ENCODE assay signal across 9 cellular contexts in genomic region chr7:74173074-74173473, GRCh38. TPM values are rescaled to one million over a fixed set of nuclear protein-coding genes. Genes with fewer than 3 reads are reported as not detected.
DNase-seq lines count a peak whose midpoint lies in the region; ATAC-seq and TF ChIP-seq lines count a peak whose summit lies in the region.
"Had no signal": no experiment of that assay in that cellular context is flagged by ENCODE, and none has a peak within 500 bp of the region (broad histone marks: within the 10 kb centered on the region; RNA-seq: fewer than 3 reads in every experiment).

No MANE protein-coding gene starts in this region.

- no TSS peak for BruUV-seq in HCT116 (replicated peaks; lab: Mats Ljungman, UMichigan)

- TF ChIP-seq RAD21 in HCT116 (IDR thresholded peaks at IDR 0.05; ENCODE audit: low read depth) (no peak), liver (IDR thresholded peaks at IDR 0.05) (no peak)

- H3K4me1 ChIP-seq in HCT116 (ENCODE audit: control insufficient read depth in 1 of 2, insufficient read depth in 2 of 2, low read length in 2 of 2) (peaks cover 40 to 58% of the 10 kb centered on the region in 2 experiments), liver (ENCODE audit: control insufficient read depth in 4 of 4, insufficient read depth in 4 of 4, low read length in 3 of 4) (peaks cover 6 to 40% (median 33%) of the 10 kb centered on the region in 4 donors)

- TF ChIP-seq CTCF in AG04449 (IDR thresholded peaks at IDR 0.05; ENCODE audit: insufficient read depth, low read length, missing control alignments), result no peak
- no peak for TF ChIP-seq CTCF in HCT116 (IDR thresholded peaks at IDR 0.05 in 2 of 3, conservative IDR thresholded peaks at IDR 0.05 in 1 of 3; ENCODE audit: borderline replicate concordance in 1 of 3, insufficient read depth in 1 of 3, low read depth in 2 of 3, low read length in 2 of 3)
- no peak for TF ChIP-seq CTCF in liver (IDR thresholded peaks at IDR 0.05; ENCODE audit: low read depth, low read length, missing input control)

- H3K27ac Mint-ChIP-seq in activated naive CD8-positive, alpha-beta T cell treated with anti-CD3 and anti-CD28 coated beads, Interleukin-2, amount 10 ng/mL, durations not matched to agents 7 days and 5 days, result peak overlapping the region; percentile 76

- H3K36me3 ChIP-seq in HCT116 (ENCODE audit: control insufficient read depth in 1 of 2, insufficient read depth in 2 of 2, low read length in 2 of 2) (peaks cover 0 to 22% of the 10 kb centered on the region in 2 experiments; a peak in 1 of 4 replicates), liver (ENCODE audit: control insufficient read depth in 4 of 4, insufficient read depth in 3 of 4, low read depth in 1 of 4, low read length in 3 of 4) (peaks cover 0 to 7% (median 4%) of the 10 kb centered on the region in 4 donors)

- no peak for ATAC-seq in HCT116
- no peak for ATAC-seq in activated naive CD8-positive, alpha-beta T cell treated with anti-CD3 and anti-CD28 coated beads, Interleukin-2, amount 10 ng/mL, durations not matched to agents 7 days and 5 days (ENCODE audit: low read depth)

- H3K9me2 ChIP-seq in HCT116 (ENCODE audit: insufficient read depth), result no peaks in the 10 kb centered on the region

- H3K27me3 Mint-ChIP-seq in activated naive CD8-positive, alpha-beta T cell treated with anti-CD3 and anti-CD28 coated beads, Interleukin-2, amount 10 ng/mL, durations not matched to agents 7 days and 5 days, result no peaks in the 10 kb centered on the region

- POLR2A ChIA-PET in AG04449 (lab: Yijun Ruan, JAX) (no interaction called here), HCT116 (lab: Charles Lee) (interaction anchor here (0.9 to 2.3 kb wide), 5 partner anchors 15 to 88 kb away, joined by 3 to 6 read pairs (median 4); partner anchors contain the start of gene LAT2)
- POLR2A ChIA-PET in activated naive CD8-positive, alpha-beta T cell treated with anti-CD3 and anti-CD28 coated beads, Interleukin-2, amount 10 ng/mL, durations not matched to agents 7 days and 5 days (lab: Charles Lee), result interaction anchor here (0.7 to 3.3 kb wide), 5 partner anchors 31 to 104 kb away, joined by 4 to 24 read pairs (median 15); partner anchors contain the start of gene LIMK1

- H3K4me2 ChIP-seq in HCT116 (ENCODE audit: low read length), result peak overlapping the region; percentile 91

- no peaks in the 10 kb centered on the region for H3K9me3 Mint-ChIP-seq in activated naive CD8-positive, alpha-beta T cell treated with anti-CD3 and anti-CD28 coated beads, Interleukin-2, amount 10 ng/mL, durations not matched to agents 7 days and 5 days

- peak overlapping the region; percentile 85 for H3K4me3 Mint-ChIP-seq in activated naive CD8-positive, alpha-beta T cell treated with anti-CD3 and anti-CD28 coated beads, Interleukin-2, amount 10 ng/mL, durations not matched to agents 7 days and 5 days

- WGBS in liver, result 41% methylated on average over 14 of the region's 14 CpGs

- H3K27ac ChIP-seq in HCT116 (ENCODE audit: low read depth, low read length) (peak overlapping the region; percentile 87), liver (ENCODE audit: low read depth in 1 of 2, low read length in 2 of 2) (peak overlapping the region; percentile 89 to 95)

- peaks cover 30% of the 10 kb centered on the region; the same call in 1 of the 2 replicates for H4K20me1 ChIP-seq in HCT116 (ENCODE audit: insufficient read depth)

- H3K9ac ChIP-seq in HCT116 (ENCODE audit: low read length) (peak overlapping the region; percentile 98), liver (ENCODE audit: low read depth in 1 of 2, low read length in 2 of 2) (peak overlapping the region in 1 of 2 donors; percentile 51)

- H3K27me3 ChIP-seq in HCT116 (ENCODE audit: insufficient read depth, low read length) (no peaks in the 10 kb centered on the region), liver (ENCODE audit: control insufficient read depth in 4 of 4, insufficient read depth in 4 of 4, low read length in 3 of 4) (no peaks in the 10 kb centered on the region)

- H3K9me3 ChIP-seq in HCT116 (ENCODE audit: control insufficient read depth in 1 of 2, insufficient read depth in 1 of 2, low read depth in 1 of 2, low read length in 2 of 2) (no peaks in the 10 kb centered on the region), liver (ENCODE audit: control insufficient read depth in 4 of 4, low read length in 3 of 4) (no peaks in the 10 kb centered on the region)

- peaks cover 14% of the 10 kb centered on the region for H3K36me3 Mint-ChIP-seq in activated naive CD8-positive, alpha-beta T cell treated with anti-CD3 and anti-CD28 coated beads, Interleukin-2, amount 10 ng/mL, durations not matched to agents 7 days and 5 days

- no peak overlapping the region for H2AFZ ChIP-seq in HCT116 (ENCODE audit: low read depth, low read length, poor library complexity, severe bottlenecking)

- H3K4me3 ChIP-seq in AG04449 (ENCODE audit: low read depth, low read length), result peak overlapping the region; percentile 73
- H3K4me3 ChIP-seq in HCT116 (replicated peaks in 1 of 2; ENCODE audit: low read depth in 1 of 2, low read length in 2 of 2), result peak overlapping the region; percentile 96 to 98
- H3K4me3 ChIP-seq in liver (ENCODE audit: low read depth in 1 of 3, low read length in 3 of 3), result peak overlapping the region in 2 of 3 donors; percentile 78 to 95

- DNase-seq in AG04449 (ENCODE audit: low read depth, low spot score), result no peak
- no peak for DNase-seq in HCT116 (ENCODE audit: low read depth, low spot score)
- no peak for DNase-seq in activated naive CD8-positive, alpha-beta T cell treated with anti-CD3 and anti-CD28 coated beads, Interleukin-2, amount 10 ng/mL, durations not matched to agents 7 days and 5 days
- no peak for DNase-seq in stimulated activated naive CD4-positive, alpha-beta T cell (lab: John Stamatoyannopoulos, UW)
- no peak for DNase-seq in stimulated activated CD4-positive, alpha-beta T cell treated with anti-CD3 and anti-CD28 coated beads, Interleukin-4, amount 100 ng/mL, for 1 hour
- DNase-seq in EL, result no peak
- DNase-seq in T-helper 9 cell, result no peak
- DNase-seq: left cardiac atrium had no signal

- no peak for TF ChIP-seq POLR2A in HCT116 (IDR thresholded peaks at IDR 0.05; ENCODE audit: borderline replicate concordance, extremely low read depth, insufficient read depth, insufficient read length)

- intact Hi-C loops in HCT116 (cut with micrococcal nuclease), result no loop called here

- CTCF ChIA-PET in AG04449 (lab: Yijun Ruan, JAX) (interaction anchor here (0.8 kb wide), 1 partner anchor 8 kb away, joined by 4 read pairs; no protein-coding TSS in a partner anchor), HCT116 (lab: Charles Lee) (interaction anchor here (0.7 kb wide), 1 partner anchor 143 kb away, joined by 3 read pairs; no protein-coding TSS in a partner anchor)

- peaks cover 43% of the 10 kb centered on the region for H3K79me2 ChIP-seq in HCT116 (ENCODE audit: insufficient read depth, low read length)

- H3K4me1 Mint-ChIP-seq in activated naive CD8-positive, alpha-beta T cell treated with anti-CD3 and anti-CD28 coated beads, Interleukin-2, amount 10 ng/mL, durations not matched to agents 7 days and 5 days, result peaks cover 30% of the 10 kb centered on the region

- RAD21 ChIA-PET in HCT116 (lab: Charles Lee; ENCODE audit: low non-redundant PET in 1 of 2, low total read pairs in 2 of 2, uncharacterized antibody in 2 of 2, unreplicated experiment in 2 of 2), result no interaction called here

TF ChIP-seq in HCT116, 20 proteins besides CTCF, POLR2A, EP300 and RAD21:
- TF ChIP-seq CBX3 (IDR thresholded peaks at IDR 0.05; ENCODE audit: low read depth) (no peak), ELF1 (IDR thresholded peaks at IDR 0.05; ENCODE audit: borderline replicate concordance, low read depth) (no peak), SRF (IDR thresholded peaks at IDR 0.05; ENCODE audit: low read depth) (no peak), EGR1 (IDR thresholded peaks at IDR 0.05; ENCODE audit: low read depth) (no peak)

TF ChIP-seq in liver, 16 proteins besides CTCF, POLR2A, EP300 and RAD21:
- TF ChIP-seq ZBTB33 (IDR thresholded peaks at IDR 0.05) (no peak), RXRA (IDR thresholded peaks at IDR 0.05) (peak in 1 of 2 donors; percentile 5), EGR1 (IDR thresholded peaks at IDR 0.05; ENCODE audit: low read depth in 2 of 2) (no peak), HNF4A (conservative IDR thresholded peaks at IDR 0.05) (peak in 1 of 2 donors; percentile 17)
- TF ChIP-seq, protein P1, sequence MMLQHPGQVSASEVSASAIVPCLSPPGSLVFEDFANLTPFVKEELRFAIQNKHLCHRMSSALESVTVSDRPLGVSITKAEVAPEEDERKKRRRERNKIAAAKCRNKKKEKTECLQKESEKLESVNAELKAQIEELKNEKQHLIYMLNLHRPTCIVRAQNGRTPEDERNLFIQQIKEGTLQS (IDR thresholded peaks at IDR 0.05), result no peak
TF ChIP-seq in liver: peak in this region for 2.

RNA-seq across cellular contexts. Expression of gene EIF4H, which starts 1.1 kb away (rescaled TPM):
- total RNA-seq in HCT116 (2021; ENCODE audit: unreplicated experiment) (384 TPM), liver (100 to 1,000 TPM; 165 to 166 TPM)
- polyA plus RNA-seq in HCT116 (2012), result 300 and 343 TPM in 2 replicates
- total RNA-seq in activated naive CD8-positive, alpha-beta T cell treated with anti-CD3 and anti-CD28 coated beads, Interleukin-2, amount 10 ng/mL, durations not matched to agents 7 days and 5 days, result 100 to 1,000 TPM; 264 to 270 TPM
- 100 to 1,000 TPM in 1 of 2 donors, 10 to 100 TPM in 1; 81.6 to 139 TPM for polyA plus RNA-seq in liver

RNA-seq across cellular contexts. Expression of gene LAT2, which starts 36.7 kb away (rescaled TPM):
- total RNA-seq in HCT116 (2021; ENCODE audit: unreplicated experiment) (9.4 TPM), liver (1 to 10 TPM; 7.2 to 8.3 TPM)
- polyA plus RNA-seq in HCT116 (2012), result 19.4 and 22.7 TPM in 2 replicates
- total RNA-seq in activated naive CD8-positive, alpha-beta T cell treated with anti-CD3 and anti-CD28 coated beads, Interleukin-2, amount 10 ng/mL, durations not matched to agents 7 days and 5 days, result 10 to 100 TPM; 21.4 to 22.9 TPM
- polyA plus RNA-seq in liver, result 1 to 10 TPM; 4.8 to 5.3 TPM
